8 cellular contexts compared by ENCODE assay signal in the genomic region with DNA sequence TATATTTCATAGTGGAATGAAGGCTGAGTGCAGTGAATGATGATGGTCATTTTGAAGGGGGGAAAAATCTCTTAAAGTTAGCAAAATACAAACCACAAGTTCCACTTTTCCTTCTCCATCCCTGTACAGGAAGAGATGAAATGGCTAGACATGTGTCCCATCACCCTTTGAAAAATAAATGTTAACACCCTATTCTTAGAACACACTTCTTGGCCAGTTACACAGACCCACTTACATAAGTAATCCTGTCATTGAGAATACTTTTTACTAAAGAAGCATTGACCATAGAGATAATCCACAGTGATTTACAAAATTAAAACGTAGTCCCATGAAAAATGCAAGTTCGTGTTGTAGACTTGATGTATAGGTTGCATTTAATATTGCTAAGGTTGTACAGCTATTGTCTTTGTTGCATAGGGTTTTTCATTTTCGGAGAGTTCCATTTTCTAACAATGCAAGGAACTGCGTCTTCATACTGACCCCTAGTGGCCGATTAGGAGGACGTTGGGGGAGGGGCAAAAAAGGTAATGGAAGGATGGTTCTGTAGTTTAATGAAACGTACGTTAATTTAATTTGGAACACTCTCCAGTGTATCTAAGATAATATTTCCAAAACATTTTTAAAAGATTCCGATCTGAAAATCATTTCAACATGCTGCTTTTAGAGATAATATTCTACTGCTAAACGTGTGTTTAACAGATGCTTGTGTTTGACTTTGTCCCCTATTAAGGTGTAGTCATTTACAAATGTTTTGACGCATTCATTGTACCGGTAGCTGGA.
DNase-seq lines count a peak whose midpoint lies in the region; ATAC-seq and TF ChIP-seq lines count a peak whose summit lies in the region.

No MANE protein-coding gene starts in this region.

- no peak overlapping the region for H3K9ac ChIP-seq in DND-41 (ENCODE audit: low read depth, low read length)
- H3K9ac ChIP-seq in liver (ENCODE audit: low read depth in 1 of 2, low read length in 2 of 2): no peak overlapping the region

- 2% methylated on average over 12 of the region's 12 CpGs for whole genome bisulfite sequencing in liver

- H3K9me3 ChIP-seq in DND-41 (ENCODE audit: insufficient read depth, low read length, severe bottlenecking): no peaks in the 10 kb centered on the region
- H3K9me3 ChIP-seq in liver (ENCODE audit: control insufficient read depth in 4 of 4, low read length in 3 of 4): no peaks in the 10 kb centered on the region

- DNase-seq in DND-41: peak; percentile 61
- DNase-seq in NCI-H345 (lab: John Stamatoyannopoulos, UW): peak; percentile 69
- DNase-seq in activated CD4-positive, alpha-beta T cell treated with anti-CD3 and anti-CD28 coated beads for 4 hours: peak; percentile 63 to 78
- peak; percentile 42 to 45 (median 43) for DNase-seq in stimulated activated CD4-positive, alpha-beta T cell treated with anti-CD3 and anti-CD28 coated beads, TNF-alpha, amount 100 ng/mL, for 1 hour (ENCODE audit: low read depth in 3 of 3, low spot score in 1 of 3)

- TF ChIP-seq CTCF in DND-41 (IDR thresholded peaks at IDR 0.05; ENCODE audit: borderline replicate concordance, extremely low read depth, low read length, poor library complexity, severe bottlenecking): peak; percentile 92
- TF ChIP-seq CTCF in liver (IDR thresholded peaks at IDR 0.05; ENCODE audit: low read depth, low read length, missing input control): peak; percentile 95

- no peak overlapping the region for H2AFZ ChIP-seq in DND-41 (ENCODE audit: low read depth, low read length)

- H3K27me3 ChIP-seq in DND-41 (ENCODE audit: insufficient read depth, low read length, poor library complexity) (peaks cover 18% of the 10 kb centered on the region), liver (ENCODE audit: control insufficient read depth in 4 of 4, insufficient read depth in 4 of 4, low read length in 3 of 4) (no peaks in the 10 kb centered on the region)

- H3K27ac ChIP-seq in DND-41 (ENCODE audit: low read length) (no peak overlapping the region), cingulate gyrus (ENCODE audit: low read depth, low read length) (peak overlapping the region; percentile 56), liver (ENCODE audit: low read depth in 1 of 2, low read length in 2 of 2) (no peak overlapping the region)

- no peaks in the 10 kb centered on the region for H3K79me2 ChIP-seq in DND-41 (ENCODE audit: insufficient read depth, low read length)

- no peaks in the 10 kb centered on the region for H4K20me1 ChIP-seq in DND-41 (ENCODE audit: insufficient read depth, low read length)

- ATAC-seq in DND-41 (ENCODE audit: insufficient read depth, low read depth) (peak; percentile 75), HG02759 (IDR thresholded peaks at IDR 0.05; ENCODE audit: unreplicated experiment) (peak; percentile 70), HG03196 (IDR thresholded peaks at IDR 0.05; ENCODE audit: unreplicated experiment) (no peak)

- peak overlapping the region; percentile 43; the same call in 1 of the 2 replicates for H3K4me2 ChIP-seq in DND-41 (ENCODE audit: insufficient read depth, low read length)

- TF ChIP-seq RAD21 in liver (IDR thresholded peaks at IDR 0.05): peak; percentile 98 to 99

- H3K4me1 ChIP-seq in DND-41 (ENCODE audit: insufficient read depth, low read length) (peaks cover 4% of the 10 kb centered on the region; the same call in 1 of the 2 replicates), liver (ENCODE audit: control insufficient read depth in 4 of 4, insufficient read depth in 4 of 4, low read length in 3 of 4) (peaks cover 2 to 19% (median 14%) of the 10 kb centered on the region in 4 donors)

- H3K36me3 ChIP-seq in DND-41 (ENCODE audit: insufficient read depth, low read length): no peaks in the 10 kb centered on the region
- H3K36me3 ChIP-seq in liver (ENCODE audit: control insufficient read depth in 4 of 4, insufficient read depth in 3 of 4, low read depth in 1 of 4, low read length in 3 of 4): no peaks in the 10 kb centered on the region

- H3K4me3 ChIP-seq in DND-41 (ENCODE audit: low read depth in 1 of 2, low read length in 2 of 2) (no peak overlapping the region), liver (ENCODE audit: low read depth in 1 of 3, low read length in 3 of 3) (no peak overlapping the region)

TF ChIP-seq in liver, 16 proteins besides CTCF, POLR2A, EP300 and RAD21:
- peak; percentile 49 for TF ChIP-seq YY1 (IDR thresholded peaks at IDR 0.05)
- TF ChIP-seq TAF1 (conservative IDR thresholded peaks at IDR 0.05): no peak
- TF ChIP-seq HNF4A (conservative IDR thresholded peaks at IDR 0.05): no peak
